ENCODE assay signal across 8 cellular contexts in genomic region chr1:109482796-109483638, GRCh38. TPM values are rescaled to one million over a fixed set of nuclear protein-coding genes. Genes with fewer than 3 reads are reported as not detected.
DNase-seq lines count a peak whose midpoint lies in the region; ATAC-seq, FAIRE-seq and TF ChIP-seq lines count a peak whose summit lies in the region.

No MANE protein-coding gene starts in this region.

- FAIRE-seq in D721Med (lab: Jason Lieb, UNC): no peak

- H3K36me3 ChIP-seq in HUES64 (ENCODE audit: insufficient read depth, low read length) (peaks cover 8% of the 10 kb centered on the region; the same call in 1 of the 2 replicates), duodenal mucosa (ENCODE audit: control insufficient read depth in 1 of 2, insufficient read depth in 2 of 2, low read length in 2 of 2) (peaks cover 0 to 4% of the 10 kb centered on the region in 2 donors), mesodermal cell (ENCODE audit: control insufficient read depth, insufficient read depth, low read length) (peaks cover 23% of the 10 kb centered on the region), thymus (ENCODE audit: control insufficient read depth, insufficient read depth) (peaks cover 14% of the 10 kb centered on the region)

- no peak overlapping the region for H3K27ac ChIP-seq in HUES64 (ENCODE audit: low read depth, low read length)
- peak overlapping the region; percentile 81; the same call in 1 of the 2 replicates for H3K27ac ChIP-seq in VCaP
- no peak overlapping the region for H3K27ac ChIP-seq in duodenal mucosa (ENCODE audit: low read depth, low read length)
- peak overlapping the region; percentile 29 for H3K27ac ChIP-seq in mesodermal cell (ENCODE audit: low read depth, low read length, severe bottlenecking)
- peak overlapping the region; percentile 71 for H3K27ac ChIP-seq in thymus (ENCODE audit: low read depth)

- ATAC-seq in GM21423 (IDR thresholded peaks at IDR 0.05; ENCODE audit: unreplicated experiment): peak; percentile 19

- DNase-seq in D721Med (ENCODE audit: insufficient read length, low spot score): peak; percentile 47
- no peak for DNase-seq in mucosa of gallbladder (ENCODE audit: low spot score)

- TF ChIP-seq CTCF in D721Med (IDR thresholded peaks at IDR 0.05; ENCODE audit: insufficient read depth, missing control alignments) (no peak), VCaP (conservative IDR thresholded peaks at IDR 0.05) (no peak)

- H3K9me3 ChIP-seq in HUES64 (ENCODE audit: insufficient read depth, low read depth, low read length) (no peaks in the 10 kb centered on the region), duodenal mucosa (ENCODE audit: control insufficient read depth in 1 of 2, low read length in 2 of 2) (no peaks in the 10 kb centered on the region), mesodermal cell (ENCODE audit: control insufficient read depth, low read length) (no peaks in the 10 kb centered on the region), thymus (ENCODE audit: control insufficient read depth) (no peaks in the 10 kb centered on the region)

- peaks cover 19% of the 10 kb centered on the region for H3K27me3 ChIP-seq in HUES64 (ENCODE audit: insufficient read depth, low read length)
- peaks cover 0 to 5% of the 10 kb centered on the region in 2 donors for H3K27me3 ChIP-seq in duodenal mucosa (ENCODE audit: control insufficient read depth in 1 of 2, insufficient read depth in 2 of 2, low read length in 2 of 2)
- no peaks in the 10 kb centered on the region for H3K27me3 ChIP-seq in thymus (ENCODE audit: control insufficient read depth, insufficient read depth)

- 13% methylated on average over 23 of the region's 27 CpGs for WGBS in HUES64
- WGBS in mesodermal cell (ENCODE audit: insufficient coverage in 2 of 2), 2 experiments: 13 to 17% methylated on average over 15 to 20 of the region's 27 CpGs
- 9% methylated on average over 27 of the region's 27 CpGs for WGBS in thymus

- H3K4me3 ChIP-seq in HUES64 (ENCODE audit: low read length) (peak overlapping the region; percentile 99), duodenal mucosa (ENCODE audit: low read depth in 1 of 2, low read length in 2 of 2) (peak overlapping the region; percentile 86 to 90), mesodermal cell (ENCODE audit: extremely low read depth, insufficient read depth, low read length, poor library complexity, severe bottlenecking) (peak overlapping the region; percentile 53), thymus (ENCODE audit: low read length) (peak overlapping the region; percentile 75)

- H3K4me1 ChIP-seq in HUES64 (ENCODE audit: insufficient read depth, low read length) (peaks cover 9% of the 10 kb centered on the region; the same call in 1 of the 2 replicates), duodenal mucosa (ENCODE audit: control insufficient read depth in 1 of 2, insufficient read depth in 2 of 2, low read length in 2 of 2) (peaks cover 13 to 16% of the 10 kb centered on the region in 2 donors), mesodermal cell (ENCODE audit: control insufficient read depth, insufficient read depth, low read length, poor library complexity, severe bottlenecking) (peaks cover 10% of the 10 kb centered on the region), thymus (ENCODE audit: control insufficient read depth, insufficient read depth, low read length) (peaks cover 5% of the 10 kb centered on the region)

- H3K9ac ChIP-seq in HUES64 (ENCODE audit: low read depth, low read length): no peak overlapping the region
- H3K9ac ChIP-seq in duodenal mucosa (ENCODE audit: low read depth in 1 of 2, low read length in 2 of 2): peak overlapping the region in 1 of 2 donors; percentile 12

RNA-seq across cellular contexts. Expression of gene ATXN7L2, which starts 0.7 kb away (rescaled TPM):
- 8.0 TPM for polyA plus RNA-seq in HUES64 (2013, experiment 1 of 2)
- polyA plus RNA-seq in HUES64 (2013, experiment 2 of 2): 6.0 TPM
- polyA plus RNA-seq in mesodermal cell (2013, experiment 1 of 2): 7.4 TPM
- polyA plus RNA-seq in mesodermal cell (2013, experiment 2 of 2): 4.9 TPM
- polyA plus RNA-seq in thymus: 19.6 TPM
- total RNA-seq in mucosa of gallbladder: 5.4 TPM

RNA-seq across cellular contexts. Expression of gene CYB561D1, which starts 10.9 kb away (rescaled TPM):
- 3.3 TPM for polyA plus RNA-seq in HUES64 (2013, experiment 1 of 2)
- polyA plus RNA-seq in HUES64 (2013, experiment 2 of 2): 3.6 TPM
- 3.7 TPM for polyA plus RNA-seq in mesodermal cell (2013, experiment 1 of 2)
- polyA plus RNA-seq in mesodermal cell (2013, experiment 2 of 2): 4.4 TPM
- polyA plus RNA-seq in thymus: 9.4 TPM
- total RNA-seq in mucosa of gallbladder: 18.5 TPM

RNA-seq across cellular contexts. Expression of gene SYPL2, which starts 16.7 kb away (rescaled TPM):
- 1.2 TPM for polyA plus RNA-seq in HUES64 (2013, experiment 1 of 2)
- polyA plus RNA-seq in HUES64 (2013, experiment 2 of 2): 1.0 TPM
- polyA plus RNA-seq in mesodermal cell (2013, experiment 1 of 2): 0.18 TPM
- 0.20 TPM for polyA plus RNA-seq in mesodermal cell (2013, experiment 2 of 2)
- polyA plus RNA-seq in thymus: 0.34 TPM
- total RNA-seq in mucosa of gallbladder: 3.1 TPM

RNA-seq across cellular contexts. Expression of gene AMIGO1, which starts 26.5 kb away (rescaled TPM):
- 1.6 TPM for polyA plus RNA-seq in HUES64 (2013, experiment 1 of 2)
- polyA plus RNA-seq in HUES64 (2013, experiment 2 of 2): 2.4 TPM
- 1.4 TPM for polyA plus RNA-seq in mesodermal cell (2013, experiment 1 of 2)
- 1.2 TPM for polyA plus RNA-seq in mesodermal cell (2013, experiment 2 of 2)
- polyA plus RNA-seq in thymus: 2.3 TPM
- total RNA-seq in mucosa of gallbladder: 15.6 TPM

RNA-seq across cellular contexts. Expression of gene GPR61, which starts 56.7 kb away (rescaled TPM):
- polyA plus RNA-seq in HUES64 (2013, experiment 1 of 2): not detected
- 0.13 TPM for polyA plus RNA-seq in HUES64 (2013, experiment 2 of 2)
- polyA plus RNA-seq in mesodermal cell (2013, experiment 1 of 2): 0.11 TPM
- not detected for polyA plus RNA-seq in mesodermal cell (2013, experiment 2 of 2)
- 0.07 TPM for polyA plus RNA-seq in thymus
- total RNA-seq in mucosa of gallbladder: 0.29 TPM

Comparison
In these comparisons a context has a peak if more than half of its experiments do, and no peak if none do; other contexts are left out.
1. H3K27ac ChIP-seq: peak in VCaP (single experiment), mesodermal cell (single experiment) and thymus (single experiment); none in HUES64 (single experiment) and duodenal mucosa (single experiment).
2. Peak in every context shown above with its lines, with median percentiles within 50 percentile points of each other: H3K4me3 ChIP-seq.